8 cellular contexts compared by ENCODE assay signal in the genomic region with DNA sequence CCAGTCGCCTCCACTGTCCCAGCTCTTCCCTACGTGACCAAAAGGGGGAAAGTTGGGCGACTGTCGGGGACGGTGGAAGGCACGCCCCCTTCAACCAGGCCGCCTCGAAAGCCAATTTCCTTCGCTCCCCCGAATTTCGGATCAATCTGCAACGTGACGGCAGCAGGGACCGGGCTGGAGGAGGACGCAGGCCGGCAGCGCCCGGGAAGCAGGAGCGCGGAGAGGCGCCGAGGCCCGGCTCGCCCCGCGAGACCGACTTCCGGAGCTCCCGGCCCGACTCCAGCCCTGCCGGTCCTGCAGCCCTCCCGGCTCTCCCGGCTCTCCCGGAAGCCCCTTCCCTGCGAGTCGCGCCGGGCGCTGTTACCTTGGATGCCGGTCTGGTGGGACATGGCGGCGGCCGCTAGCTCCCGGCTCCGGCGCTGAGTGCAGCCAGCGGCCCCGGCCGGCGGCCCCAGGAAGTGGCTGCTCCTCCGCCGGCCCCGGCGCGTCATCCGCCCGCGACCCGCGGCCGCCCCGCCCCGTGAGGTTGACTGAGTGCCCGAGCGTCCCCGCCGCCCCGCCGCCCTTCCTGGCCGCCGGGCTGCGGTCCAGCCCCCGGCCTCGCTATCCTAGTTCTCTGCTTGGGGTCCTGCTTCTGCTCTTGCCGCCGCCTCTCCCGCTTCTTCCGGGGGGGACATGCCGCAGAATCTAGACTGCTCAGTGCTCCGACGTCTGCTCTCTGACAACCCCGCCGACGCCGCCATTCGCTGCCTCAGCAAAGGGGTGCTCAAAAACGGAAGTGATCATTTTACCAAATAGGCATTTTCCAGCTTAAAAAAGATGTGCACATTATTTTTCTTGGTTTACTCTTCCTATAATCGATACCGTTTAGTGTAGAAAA. TPM values are rescaled to one million over a fixed set of nuclear protein-coding genes. Genes with fewer than 3 reads are reported as not detected.
A peak's percentile ranks its signal among the peaks of the same experiment; 100 is the strongest.
DNase-seq lines count a peak whose midpoint lies in the region; ATAC-seq and TF ChIP-seq lines count a peak whose summit lies in the region.

Gene TWF1 (minus strand): TSS at position 461 of the 880 bp plus-strand sequence. CDS start 72 bp downstream, at position 389.

- H3K27ac ChIP-seq in SK-N-MC (peak within 1 kb of the TSS; percentile 89), thoracic aorta (peak within 1 kb of the TSS; percentile 98)

- peak; percentile 25 for TF ChIP-seq CTCF in GM06990 (IDR thresholded peaks at IDR 0.05; ENCODE audit: insufficient read depth, low read length, poor library complexity, severe bottlenecking)
- peak; percentile 37 for TF ChIP-seq CTCF in osteocyte (IDR thresholded peaks at IDR 0.05)
- TF ChIP-seq CTCF in thoracic aorta (IDR thresholded peaks at IDR 0.05) = peak; percentile 41

- H3K27me3 ChIP-seq in GM06990 (replicated peaks; ENCODE audit: control insufficient read depth, insufficient read depth, low read length) (no peaks in the 10 kb centered on the region), HAP-1 (ENCODE audit: low read depth) (no peaks in the 10 kb centered on the region), thoracic aorta (replicated peaks; ENCODE audit: insufficient read depth) (no peaks in the 10 kb centered on the region)

- no peaks in the 10 kb centered on the region for H3K9me3 Mint-ChIP-seq in activated naive CD4-positive, alpha-beta T cell treated with anti-CD3 and anti-CD28 coated beads, Interleukin-2, amount 50 U/mL, for 24 hours
- no peaks in the 10 kb centered on the region for H3K9me3 Mint-ChIP-seq in osteocyte (ENCODE audit: unreplicated experiment)

- H3K4me3 Mint-ChIP-seq in activated naive CD4-positive, alpha-beta T cell treated with anti-CD3 and anti-CD28 coated beads, Interleukin-2, amount 50 U/mL, for 24 hours = peak within 1 kb of the TSS; percentile 95
- peak within 1 kb of the TSS; percentile 100 for H3K4me3 Mint-ChIP-seq in osteocyte (ENCODE audit: unreplicated experiment)

- H3K4me1 ChIP-seq in HAP-1 (peaks cover 17% of the 10 kb centered on the region), thoracic aorta (ENCODE audit: control insufficient read depth in 1 of 2, low read depth in 2 of 2) (peaks cover 18 to 30% of the 10 kb centered on the region in 2 donors)

- in situ Hi-C loops in HAP-1 (cut with MboI; ENCODE audit: low sequenced_read_pairs) = no loop called here

- H3K9ac ChIP-seq in SK-N-MC (ENCODE audit: insufficient read length) = peak within 1 kb of the TSS; percentile 92

- H3K27me3 Mint-ChIP-seq in activated naive CD4-positive, alpha-beta T cell treated with anti-CD3 and anti-CD28 coated beads, Interleukin-2, amount 50 U/mL, for 24 hours = no peaks in the 10 kb centered on the region
- H3K27me3 Mint-ChIP-seq in osteocyte (ENCODE audit: unreplicated experiment) = peaks cover 6% of the 10 kb centered on the region

- H3K9me3 ChIP-seq in HAP-1 = no peaks in the 10 kb centered on the region
- no peaks in the 10 kb centered on the region for H3K9me3 ChIP-seq in SK-N-MC (ENCODE audit: low read depth, low read length)
- no peaks in the 10 kb centered on the region for H3K9me3 ChIP-seq in thoracic aorta

- peak; percentile 100 for ATAC-seq in thoracic aorta (ENCODE audit: insufficient number of reproducible peaks, low FRiP score, low read depth)

- H3K4me1 Mint-ChIP-seq in activated naive CD4-positive, alpha-beta T cell treated with anti-CD3 and anti-CD28 coated beads, Interleukin-2, amount 50 U/mL, for 24 hours = peaks cover 65% of the 10 kb centered on the region
- peaks cover 27% of the 10 kb centered on the region for H3K4me1 Mint-ChIP-seq in osteocyte (ENCODE audit: unreplicated experiment)

- DNase-seq in GM06990 (ENCODE audit: extremely low read depth, insufficient read length) (peak; percentile 92), HAP-1 (ENCODE audit: low spot score in 2 of 2) (peak; percentile 73 to 86), M059J (ENCODE audit: low read depth) (peak; percentile 80), SK-N-MC (ENCODE audit: low read depth, low spot score) (no peak), glomerular endothelial cell (ENCODE audit: extremely low read depth, low read depth, low spot score) (peak; percentile 14), osteocyte (ENCODE audit: extremely low spot score, unreplicated experiment) (peak; percentile 97), thoracic aorta (ENCODE audit: low spot score) (peak; percentile 30)

- no peaks in the 10 kb centered on the region for H3K36me3 ChIP-seq in GM06990 (ENCODE audit: control insufficient read depth, insufficient read depth, low read length)
- H3K36me3 ChIP-seq in HAP-1 (replicated peaks) = peaks cover 20% of the 10 kb centered on the region
- H3K36me3 ChIP-seq in SK-N-MC (ENCODE audit: insufficient read depth, low read length) = peaks cover 28% of the 10 kb centered on the region
- H3K36me3 ChIP-seq in thoracic aorta = peaks cover 5% of the 10 kb centered on the region

- peaks cover 4% of the 10 kb centered on the region for H3K36me3 Mint-ChIP-seq in activated naive CD4-positive, alpha-beta T cell treated with anti-CD3 and anti-CD28 coated beads, Interleukin-2, amount 50 U/mL, for 24 hours
- H3K36me3 Mint-ChIP-seq in osteocyte (ENCODE audit: unreplicated experiment) = peaks cover 6% of the 10 kb centered on the region

- H3K27ac Mint-ChIP-seq in activated naive CD4-positive, alpha-beta T cell treated with anti-CD3 and anti-CD28 coated beads, Interleukin-2, amount 50 U/mL, for 24 hours = peak within 1 kb of the TSS; percentile 100
- peak within 1 kb of the TSS; percentile 100 for H3K27ac Mint-ChIP-seq in osteocyte (ENCODE audit: unreplicated experiment)

- peak within 1 kb of the TSS; percentile 99 for H3K4me3 ChIP-seq in GM06990 (replicated peaks; ENCODE audit: low read depth, low read length)
- H3K4me3 ChIP-seq in HAP-1 = peak within 1 kb of the TSS; percentile 90
- peak within 1 kb of the TSS; percentile 87 for H3K4me3 ChIP-seq in SK-N-MC
- peak within 1 kb of the TSS; percentile 98 for H3K4me3 ChIP-seq in thoracic aorta

RNA-seq across cellular contexts. Expression of gene TWF1, which starts in this region (rescaled TPM):
- total RNA-seq in M059J (2014; rRNA removed; shearing (Covaris generic)) = 162 TPM in 2 replicates
- total RNA-seq in glomerular endothelial cell (85.6 and 90.3 TPM in 2 replicates), osteocyte (74.0 and 79.7 TPM in 2 replicates), thoracic aorta (100 to 1,000 TPM in 1 of 2 donors, 10 to 100 TPM in 1; 70.8 to 108 TPM)
